ENCODE assay signal across 1 cellular context in the genomic region with DNA sequence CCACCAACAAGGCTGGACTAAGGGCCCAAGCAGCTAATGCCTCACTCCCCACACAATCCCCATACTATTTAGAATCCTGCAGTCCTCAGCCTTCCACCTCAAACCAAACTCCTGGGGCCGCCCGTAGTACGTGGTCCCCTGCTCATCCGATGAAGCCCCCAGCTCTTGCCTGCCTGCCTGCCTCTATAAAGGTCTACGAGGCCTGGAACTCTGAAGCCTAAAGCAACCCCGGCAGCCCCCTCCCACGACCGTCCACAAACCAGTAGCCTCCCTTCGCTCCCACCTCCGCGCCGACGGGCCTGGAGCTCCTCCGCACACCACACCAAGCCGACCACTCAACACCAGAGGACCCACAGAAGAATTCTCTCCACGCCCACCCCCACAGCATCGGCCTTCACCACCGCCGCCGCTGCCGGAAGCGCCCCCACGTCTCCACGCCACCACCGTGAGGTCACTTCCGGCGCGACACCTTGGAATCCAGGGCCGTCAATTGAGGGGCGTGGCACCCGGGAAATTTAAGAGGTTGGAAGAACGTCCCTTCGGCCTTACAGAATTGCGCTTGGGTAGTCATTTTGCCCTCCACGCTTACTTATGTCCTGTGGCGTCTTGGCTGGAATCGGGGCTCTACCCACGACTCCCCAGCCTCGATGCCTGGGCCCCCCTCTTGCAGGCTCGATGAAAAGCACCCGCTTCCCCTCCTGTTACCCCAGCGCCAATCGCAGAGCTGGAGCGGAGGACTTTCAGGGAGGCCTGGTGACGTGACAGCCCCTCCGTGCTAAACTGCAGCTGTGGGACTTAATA.
A peak's percentile ranks its signal among the peaks of the same experiment; 100 is the strongest.
TF ChIP-seq lines count a peak whose summit lies in the region.

A gene with protein sequence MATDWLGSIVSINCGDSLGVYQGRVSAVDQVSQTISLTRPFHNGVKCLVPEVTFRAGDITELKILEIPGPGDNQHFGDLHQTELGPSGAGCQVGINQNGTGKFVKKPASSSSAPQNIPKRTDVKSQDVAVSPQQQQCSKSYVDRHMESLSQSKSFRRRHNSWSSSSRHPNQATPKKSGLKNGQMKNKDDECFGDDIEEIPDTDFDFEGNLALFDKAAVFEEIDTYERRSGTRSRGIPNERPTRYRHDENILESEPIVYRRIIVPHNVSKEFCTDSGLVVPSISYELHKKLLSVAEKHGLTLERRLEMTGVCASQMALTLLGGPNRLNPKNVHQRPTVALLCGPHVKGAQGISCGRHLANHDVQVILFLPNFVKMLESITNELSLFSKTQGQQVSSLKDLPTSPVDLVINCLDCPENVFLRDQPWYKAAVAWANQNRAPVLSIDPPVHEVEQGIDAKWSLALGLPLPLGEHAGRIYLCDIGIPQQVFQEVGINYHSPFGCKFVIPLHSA (minus strand): TSS at position 428 of the 801 bp plus-strand sequence. CDS start 20,900 bp downstream, outside the sequence.

TF ChIP-seq in HepG2, 621 proteins besides CTCF, POLR2A, EP300 and RAD21 (continued from another document and continues in another):
- TF ChIP-seq, protein P1, sequence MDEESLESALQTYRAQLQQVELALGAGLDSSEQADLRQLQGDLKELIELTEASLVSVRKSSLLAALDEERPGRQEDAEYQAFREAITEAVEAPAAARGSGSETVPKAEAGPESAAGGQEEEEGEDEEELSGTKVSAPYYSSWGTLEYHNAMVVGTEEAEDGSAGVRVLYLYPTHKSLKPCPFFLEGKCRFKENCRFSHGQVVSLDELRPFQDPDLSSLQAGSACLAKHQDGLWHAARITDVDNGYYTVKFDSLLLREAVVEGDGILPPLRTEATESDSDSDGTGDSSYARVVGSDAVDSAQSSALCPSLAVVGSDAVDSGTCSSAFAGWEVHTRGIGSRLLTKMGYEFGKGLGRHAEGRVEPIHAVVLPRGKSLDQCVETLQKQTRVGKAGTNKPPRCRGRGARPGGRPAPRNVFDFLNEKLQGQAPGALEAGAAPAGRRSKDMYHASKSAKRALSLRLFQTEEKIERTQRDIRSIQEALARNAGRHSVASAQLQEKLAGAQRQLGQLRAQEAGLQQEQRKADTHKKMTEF (CRISPR knock-in tag; IDR thresholded peaks at IDR 0.05): peak; percentile 68; the same call in 1 of the 2 replicates
- TF ChIP-seq JUNB (CRISPR knock-in tag; IDR thresholded peaks at IDR 0.05; ENCODE audit: borderline replicate concordance) (0 out of 2 replicates have a peak, but pooled peaks have one; percentile 36), ZNF552 (CRISPR knock-in tag; IDR thresholded peaks at IDR 0.05; ENCODE audit: borderline replicate concordance) (no peak), ZNF143 (CRISPR knock-in tag; IDR thresholded peaks at IDR 0.05) (peak; percentile 63), KAT7 (CRISPR knock-in tag; IDR thresholded peaks at IDR 0.05; ENCODE audit: borderline replicate concordance) (peak; percentile 78), BORCS8-MEF2B (CRISPR knock-in tag; IDR thresholded peaks at IDR 0.05) (peak; percentile 66), PTBP1 (IDR thresholded peaks at IDR 0.05; ENCODE audit: low read depth, low read length, poor library complexity, severe bottlenecking) (no peak), SNAPC2 (CRISPR knock-in tag; IDR thresholded peaks at IDR 0.05) (0 out of 2 replicates have a peak, but pooled peaks have one; percentile 13), ARNT (IDR thresholded peaks at IDR 0.05) (no peak), ZNF124 (CRISPR knock-in tag; IDR thresholded peaks at IDR 0.05) (no peak), PHF20 (CRISPR knock-in tag; IDR thresholded peaks at IDR 0.05) (peak; percentile 99), TAF1 (CRISPR knock-in tag; IDR thresholded peaks at IDR 0.05) (peak; percentile 62), SKI (IDR thresholded peaks at IDR 0.05; ENCODE audit: partially characterized antibody) (no peak), ETV5 (CRISPR knock-in tag; IDR thresholded peaks at IDR 0.05; ENCODE audit: borderline replicate concordance) (peak; percentile 85), MED1 (CRISPR knock-in tag; IDR thresholded peaks at IDR 0.05) (peak; percentile 47), ZNF430 (CRISPR knock-in tag; IDR thresholded peaks at IDR 0.05) (peak; percentile 97), HOXA5 (CRISPR knock-in tag; IDR thresholded peaks at IDR 0.05) (0 out of 2 replicates have a peak, but pooled peaks have one; percentile 21), ZNF468 (CRISPR knock-in tag; IDR thresholded peaks at IDR 0.05) (no peak), ZNF367 (CRISPR knock-in tag; IDR thresholded peaks at IDR 0.05; ENCODE audit: borderline replicate concordance) (no peak), ZNF441 (CRISPR knock-in tag; IDR thresholded peaks at IDR 0.05; ENCODE audit: borderline replicate concordance) (no peak), KDM4B (CRISPR knock-in tag; IDR thresholded peaks at IDR 0.05) (no peak; the same call in 1 of the 2 replicates), ZNF136 (CRISPR knock-in tag; IDR thresholded peaks at IDR 0.05; ENCODE audit: low read depth) (no peak), SNRNP70 (IDR thresholded peaks at IDR 0.05; ENCODE audit: low read depth, low read length) (no peak), ZC3H4 (CRISPR knock-in tag; IDR thresholded peaks at IDR 0.05; ENCODE audit: borderline replicate concordance) (no peak), HOXA3 (CRISPR knock-in tag; IDR thresholded peaks at IDR 0.05) (peak; percentile 96), RBAK (CRISPR knock-in tag; IDR thresholded peaks at IDR 0.05) (no peak), HMG20A (CRISPR knock-in tag; IDR thresholded peaks at IDR 0.05; ENCODE audit: borderline replicate concordance) (no peak), CHD4 (IDR thresholded peaks at IDR 0.05; ENCODE audit: borderline replicate concordance, low read length) (no peak), ZNF33A (CRISPR knock-in tag; IDR thresholded peaks at IDR 0.05; ENCODE audit: borderline replicate concordance) (no peak), ZNF790 (CRISPR knock-in tag; IDR thresholded peaks at IDR 0.05; ENCODE audit: borderline replicate concordance) (no peak), HCFC1 (IDR thresholded peaks at IDR 0.05; ENCODE audit: low read depth, low read length) (peak; percentile 64), ZFAT (CRISPR knock-in tag; conservative IDR thresholded peaks at IDR 0.05) (no peak), ZBTB21 (CRISPR knock-in tag; IDR thresholded peaks at IDR 0.05) (peak; percentile 75; the same call in 1 of the 2 replicates), ZNF616 (CRISPR knock-in tag; IDR thresholded peaks at IDR 0.05; ENCODE audit: low read depth) (no peak), RXRB (CRISPR knock-in tag; IDR thresholded peaks at IDR 0.05; ENCODE audit: borderline replicate concordance) (peak; percentile 26; the same call in 1 of the 2 replicates), KLF15 (CRISPR knock-in tag; IDR thresholded peaks at IDR 0.05; ENCODE audit: borderline replicate concordance) (peak; percentile 30; the same call in 1 of the 2 replicates)
- TF ChIP-seq, protein P2, sequence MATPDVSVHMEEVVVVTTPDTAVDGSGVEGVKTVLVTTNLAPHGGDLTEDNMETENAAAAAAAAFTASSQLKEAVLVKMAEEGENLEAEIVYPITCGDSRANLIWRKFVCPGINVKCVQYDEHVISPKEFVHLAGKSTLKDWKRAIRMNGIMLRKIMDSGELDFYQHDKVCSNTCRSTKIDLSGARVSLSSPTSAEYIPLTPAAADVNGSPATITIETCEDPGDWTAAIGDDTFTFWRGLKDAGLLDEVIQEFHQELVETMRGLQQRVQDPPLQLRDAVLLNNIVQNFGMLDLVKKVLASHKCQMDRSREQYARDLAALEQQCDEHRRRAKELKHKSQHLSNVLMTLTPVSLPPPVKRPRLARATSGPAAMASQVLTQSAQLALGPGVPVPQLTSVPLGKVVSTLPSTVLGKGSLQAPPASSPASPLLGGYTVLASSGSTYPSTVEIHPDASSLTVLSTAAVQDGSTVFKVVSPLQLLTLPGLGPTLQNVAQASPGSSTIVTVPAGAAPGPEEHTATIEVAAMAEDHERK (CRISPR knock-in tag; IDR thresholded peaks at IDR 0.05; ENCODE audit: low read depth): peak; percentile 85
- TF ChIP-seq, protein P3, sequence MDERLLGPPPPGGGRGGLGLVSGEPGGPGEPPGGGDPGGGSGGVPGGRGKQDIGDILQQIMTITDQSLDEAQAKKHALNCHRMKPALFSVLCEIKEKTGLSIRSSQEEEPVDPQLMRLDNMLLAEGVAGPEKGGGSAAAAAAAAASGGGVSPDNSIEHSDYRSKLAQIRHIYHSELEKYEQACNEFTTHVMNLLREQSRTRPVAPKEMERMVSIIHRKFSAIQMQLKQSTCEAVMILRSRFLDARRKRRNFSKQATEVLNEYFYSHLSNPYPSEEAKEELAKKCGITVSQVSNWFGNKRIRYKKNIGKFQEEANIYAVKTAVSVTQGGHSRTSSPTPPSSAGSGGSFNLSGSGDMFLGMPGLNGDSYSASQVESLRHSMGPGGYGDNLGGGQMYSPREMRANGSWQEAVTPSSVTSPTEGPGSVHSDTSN (CRISPR knock-in tag; IDR thresholded peaks at IDR 0.05): no peak
- TF ChIP-seq, protein P4, sequence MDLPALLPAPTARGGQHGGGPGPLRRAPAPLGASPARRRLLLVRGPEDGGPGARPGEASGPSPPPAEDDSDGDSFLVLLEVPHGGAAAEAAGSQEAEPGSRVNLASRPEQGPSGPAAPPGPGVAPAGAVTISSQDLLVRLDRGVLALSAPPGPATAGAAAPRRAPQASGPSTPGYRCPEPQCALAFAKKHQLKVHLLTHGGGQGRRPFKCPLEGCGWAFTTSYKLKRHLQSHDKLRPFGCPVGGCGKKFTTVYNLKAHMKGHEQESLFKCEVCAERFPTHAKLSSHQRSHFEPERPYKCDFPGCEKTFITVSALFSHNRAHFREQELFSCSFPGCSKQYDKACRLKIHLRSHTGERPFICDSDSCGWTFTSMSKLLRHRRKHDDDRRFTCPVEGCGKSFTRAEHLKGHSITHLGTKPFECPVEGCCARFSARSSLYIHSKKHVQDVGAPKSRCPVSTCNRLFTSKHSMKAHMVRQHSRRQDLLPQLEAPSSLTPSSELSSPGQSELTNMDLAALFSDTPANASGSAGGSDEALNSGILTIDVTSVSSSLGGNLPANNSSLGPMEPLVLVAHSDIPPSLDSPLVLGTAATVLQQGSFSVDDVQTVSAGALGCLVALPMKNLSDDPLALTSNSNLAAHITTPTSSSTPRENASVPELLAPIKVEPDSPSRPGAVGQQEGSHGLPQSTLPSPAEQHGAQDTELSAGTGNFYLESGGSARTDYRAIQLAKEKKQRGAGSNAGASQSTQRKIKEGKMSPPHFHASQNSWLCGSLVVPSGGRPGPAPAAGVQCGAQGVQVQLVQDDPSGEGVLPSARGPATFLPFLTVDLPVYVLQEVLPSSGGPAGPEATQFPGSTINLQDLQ (CRISPR knock-in tag; IDR thresholded peaks at IDR 0.05): no peak
- TF ChIP-seq, protein P5, sequence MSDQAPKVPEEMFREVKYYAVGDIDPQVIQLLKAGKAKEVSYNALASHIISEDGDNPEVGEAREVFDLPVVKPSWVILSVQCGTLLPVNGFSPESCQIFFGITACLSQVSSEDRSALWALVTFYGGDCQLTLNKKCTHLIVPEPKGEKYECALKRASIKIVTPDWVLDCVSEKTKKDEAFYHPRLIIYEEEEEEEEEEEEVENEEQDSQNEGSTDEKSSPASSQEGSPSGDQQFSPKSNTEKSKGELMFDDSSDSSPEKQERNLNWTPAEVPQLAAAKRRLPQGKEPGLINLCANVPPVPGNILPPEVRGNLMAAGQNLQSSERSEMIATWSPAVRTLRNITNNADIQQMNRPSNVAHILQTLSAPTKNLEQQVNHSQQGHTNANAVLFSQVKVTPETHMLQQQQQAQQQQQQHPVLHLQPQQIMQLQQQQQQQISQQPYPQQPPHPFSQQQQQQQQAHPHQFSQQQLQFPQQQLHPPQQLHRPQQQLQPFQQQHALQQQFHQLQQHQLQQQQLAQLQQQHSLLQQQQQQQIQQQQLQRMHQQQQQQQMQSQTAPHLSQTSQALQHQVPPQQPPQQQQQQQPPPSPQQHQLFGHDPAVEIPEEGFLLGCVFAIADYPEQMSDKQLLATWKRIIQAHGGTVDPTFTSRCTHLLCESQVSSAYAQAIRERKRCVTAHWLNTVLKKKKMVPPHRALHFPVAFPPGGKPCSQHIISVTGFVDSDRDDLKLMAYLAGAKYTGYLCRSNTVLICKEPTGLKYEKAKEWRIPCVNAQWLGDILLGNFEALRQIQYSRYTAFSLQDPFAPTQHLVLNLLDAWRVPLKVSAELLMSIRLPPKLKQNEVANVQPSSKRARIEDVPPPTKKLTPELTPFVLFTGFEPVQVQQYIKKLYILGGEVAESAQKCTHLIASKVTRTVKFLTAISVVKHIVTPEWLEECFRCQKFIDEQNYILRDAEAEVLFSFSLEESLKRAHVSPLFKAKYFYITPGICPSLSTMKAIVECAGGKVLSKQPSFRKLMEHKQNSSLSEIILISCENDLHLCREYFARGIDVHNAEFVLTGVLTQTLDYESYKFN (CRISPR knock-in tag; conservative IDR thresholded peaks at IDR 0.05): no peak; the same call in 1 of the 2 replicates
- TF ChIP-seq, protein P6, sequence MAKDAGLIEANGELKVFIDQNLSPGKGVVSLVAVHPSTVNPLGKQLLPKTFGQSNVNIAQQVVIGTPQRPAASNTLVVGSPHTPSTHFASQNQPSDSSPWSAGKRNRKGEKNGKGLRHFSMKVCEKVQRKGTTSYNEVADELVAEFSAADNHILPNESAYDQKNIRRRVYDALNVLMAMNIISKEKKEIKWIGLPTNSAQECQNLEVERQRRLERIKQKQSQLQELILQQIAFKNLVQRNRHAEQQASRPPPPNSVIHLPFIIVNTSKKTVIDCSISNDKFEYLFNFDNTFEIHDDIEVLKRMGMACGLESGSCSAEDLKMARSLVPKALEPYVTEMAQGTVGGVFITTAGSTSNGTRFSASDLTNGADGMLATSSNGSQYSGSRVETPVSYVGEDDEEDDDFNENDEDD (CRISPR knock-in tag; IDR thresholded peaks at IDR 0.05; ENCODE audit: borderline replicate concordance): peak; percentile 99
- TF ChIP-seq, protein P7, sequence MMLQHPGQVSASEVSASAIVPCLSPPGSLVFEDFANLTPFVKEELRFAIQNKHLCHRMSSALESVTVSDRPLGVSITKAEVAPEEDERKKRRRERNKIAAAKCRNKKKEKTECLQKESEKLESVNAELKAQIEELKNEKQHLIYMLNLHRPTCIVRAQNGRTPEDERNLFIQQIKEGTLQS (CRISPR knock-in tag; IDR thresholded peaks at IDR 0.05): 0 out of 2 replicates have a peak, but pooled peaks have one; percentile 16
- TF ChIP-seq, protein P8, sequence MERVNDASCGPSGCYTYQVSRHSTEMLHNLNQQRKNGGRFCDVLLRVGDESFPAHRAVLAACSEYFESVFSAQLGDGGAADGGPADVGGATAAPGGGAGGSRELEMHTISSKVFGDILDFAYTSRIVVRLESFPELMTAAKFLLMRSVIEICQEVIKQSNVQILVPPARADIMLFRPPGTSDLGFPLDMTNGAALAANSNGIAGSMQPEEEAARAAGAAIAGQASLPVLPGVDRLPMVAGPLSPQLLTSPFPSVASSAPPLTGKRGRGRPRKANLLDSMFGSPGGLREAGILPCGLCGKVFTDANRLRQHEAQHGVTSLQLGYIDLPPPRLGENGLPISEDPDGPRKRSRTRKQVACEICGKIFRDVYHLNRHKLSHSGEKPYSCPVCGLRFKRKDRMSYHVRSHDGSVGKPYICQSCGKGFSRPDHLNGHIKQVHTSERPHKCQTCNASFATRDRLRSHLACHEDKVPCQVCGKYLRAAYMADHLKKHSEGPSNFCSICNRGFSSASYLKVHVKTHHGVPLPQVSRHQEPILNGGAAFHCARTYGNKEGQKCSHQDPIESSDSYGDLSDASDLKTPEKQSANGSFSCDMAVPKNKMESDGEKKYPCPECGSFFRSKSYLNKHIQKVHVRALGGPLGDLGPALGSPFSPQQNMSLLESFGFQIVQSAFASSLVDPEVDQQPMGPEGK (CRISPR knock-in tag; IDR thresholded peaks at IDR 0.05): peak; percentile 90
- TF ChIP-seq, protein P9, sequence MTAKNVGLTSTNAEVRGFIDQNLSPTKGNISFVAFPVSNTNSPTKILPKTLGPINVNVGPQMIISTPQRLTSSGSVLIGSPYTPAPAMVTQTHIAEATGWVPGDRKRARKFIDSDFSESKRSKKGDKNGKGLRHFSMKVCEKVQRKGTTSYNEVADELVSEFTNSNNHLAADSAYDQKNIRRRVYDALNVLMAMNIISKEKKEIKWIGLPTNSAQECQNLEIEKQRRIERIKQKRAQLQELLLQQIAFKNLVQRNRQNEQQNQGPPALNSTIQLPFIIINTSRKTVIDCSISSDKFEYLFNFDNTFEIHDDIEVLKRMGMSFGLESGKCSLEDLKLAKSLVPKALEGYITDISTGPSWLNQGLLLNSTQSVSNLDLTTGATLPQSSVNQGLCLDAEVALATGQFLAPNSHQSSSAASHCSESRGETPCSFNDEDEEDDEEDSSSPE (CRISPR knock-in tag; IDR thresholded peaks at IDR 0.05): peak; percentile 98
